In genomic region chr6:12094689-12095088, GRCh38 we compare ENCODE assay signal across 1 cellular context.
TF ChIP-seq lines count a peak whose summit lies in the region.

No MANE protein-coding gene starts in this region.

TF ChIP-seq in HepG2, 621 proteins besides CTCF, POLR2A, EP300 and RAD21 (continued from another document):
- TF ChIP-seq DR1 (CRISPR knock-in tag; IDR thresholded peaks at IDR 0.05) = no peak
- TF ChIP-seq PREB (CRISPR knock-in tag; IDR thresholded peaks at IDR 0.05) = no peak
- TF ChIP-seq ZNF629 (CRISPR knock-in tag; conservative IDR thresholded peaks at IDR 0.05) = no peak
- TF ChIP-seq CHCHD3 (CRISPR knock-in tag; IDR thresholded peaks at IDR 0.05) = no peak
- TF ChIP-seq ZNF34 (CRISPR knock-in tag; IDR thresholded peaks at IDR 0.05; ENCODE audit: borderline replicate concordance) = no peak
TF ChIP-seq in HepG2: peak in this region for 0.
